In genomic region chr19:50835785-50836542, GRCh38 we compare ENCODE assay signal across 8 cellular contexts. TPM values are rescaled to one million over a fixed set of nuclear protein-coding genes. Genes with fewer than 3 reads are reported as not detected.
A peak's percentile ranks its signal among the peaks of the same experiment; 100 is the strongest.
DNase-seq lines count a peak whose midpoint lies in the region; ATAC-seq, FAIRE-seq and TF ChIP-seq lines count a peak whose summit lies in the region.

No MANE protein-coding gene starts in this region.

- no peaks in the 10 kb centered on the region for H3K79me2 ChIP-seq in hepatocyte

- peak; percentile 81 for ATAC-seq in GM21360 (IDR thresholded peaks at IDR 0.05; ENCODE audit: unreplicated experiment)

- no peaks in the 10 kb centered on the region for H3K36me3 ChIP-seq in hepatocyte (replicated peaks; ENCODE audit: insufficient read depth, low read depth)

- H4K20me1 ChIP-seq in hepatocyte (ENCODE audit: insufficient read depth, poor library complexity, severe bottlenecking), result no peaks in the 10 kb centered on the region

- peak overlapping the region; percentile 90 for H2AFZ ChIP-seq in hepatocyte

- H3K9me2 ChIP-seq in hepatocyte (replicated peaks; ENCODE audit: insufficient read depth), result no peaks in the 10 kb centered on the region

- TF ChIP-seq EP300 in Ishikawa (IDR thresholded peaks at IDR 0.05; ENCODE audit: borderline replicate concordance), result no peak

- peaks cover 3% of the 10 kb centered on the region for H3K27me3 ChIP-seq in hepatocyte

- H3K9me3 ChIP-seq in hepatocyte (ENCODE audit: low read depth), result no peaks in the 10 kb centered on the region

- peaks cover 6% of the 10 kb centered on the region for H3K4me1 ChIP-seq in hepatocyte (ENCODE audit: insufficient read depth)

- peak overlapping the region; percentile 96 for H3K4me2 ChIP-seq in hepatocyte

- no peak for FAIRE-seq in RCC 7860 (lab: Jason Lieb, UNC)

- 6% methylated on average over 42 of the region's 67 CpGs for WGBS in hepatocyte (ENCODE audit: low lambda C conversion rate, missing lambda C conversion rate)

- TF ChIP-seq RAD21 in Ishikawa (IDR thresholded peaks at IDR 0.05; ENCODE audit: low read depth), result no peak

- TF ChIP-seq CTCF in hepatocyte (IDR thresholded peaks at IDR 0.05; ENCODE audit: poor library complexity), result no peak

- H3K27ac ChIP-seq in hepatocyte, result peak overlapping the region; percentile 46

- DNase-seq in COLO829 (ENCODE audit: low spot score) (peak; percentile 67), SW480 (ENCODE audit: low spot score) (peak; percentile 86), amniotic epithelial cell (ENCODE audit: low read depth) (peak; percentile 33), hepatocyte (ENCODE audit: low spot score) (peak; percentile 91), renal cortical epithelial cell (ENCODE audit: low read depth) (peak; percentile 13), RCC 7860 (ENCODE audit: low spot score) (no peak)

- H3K4me3 ChIP-seq in hepatocyte, result peak overlapping the region; percentile 58

TF ChIP-seq in Ishikawa, 13 proteins besides CTCF, POLR2A, EP300 and RAD21:
- TF ChIP-seq CEBPB (IDR thresholded peaks at IDR 0.05) (no peak), TAF1 (IDR thresholded peaks at IDR 0.05; ENCODE audit: low read depth) (no peak; the same call in 1 of the 2 replicates), NFIC (IDR thresholded peaks at IDR 0.05) (no peak), ZBTB7A (IDR thresholded peaks at IDR 0.05; ENCODE audit: low read depth) (no peak), MAX (IDR thresholded peaks at IDR 0.05) (peak; percentile 72), YY1 (IDR thresholded peaks at IDR 0.05; ENCODE audit: low read depth) (no peak)

RNA-seq across cellular contexts. Expression of gene KLK15, which starts 2.6 kb away (rescaled TPM):
- not detected in 2 replicates for total RNA-seq in hepatocyte
- polyA plus RNA-seq in hepatocyte, result not detected in 2 replicates
- not detected in 2 replicates for total RNA-seq in renal cortical epithelial cell

RNA-seq across cellular contexts. Expression of gene KLK1, which starts 12.4 kb away (rescaled TPM):
- 2.7 and 3.9 TPM in 2 replicates for total RNA-seq in hepatocyte
- 6.6 and 8.2 TPM in 2 replicates for polyA plus RNA-seq in hepatocyte
- not detected in 2 replicates for total RNA-seq in renal cortical epithelial cell

RNA-seq across cellular contexts. Expression of gene KLK3, which starts 18.8 kb away (rescaled TPM):
- not detected in 2 replicates for total RNA-seq in hepatocyte
- 0.60 TPM in 1 of 2 replicates, not detected in the other for polyA plus RNA-seq in hepatocyte
- total RNA-seq in renal cortical epithelial cell, result not detected in 2 replicates

RNA-seq across cellular contexts. Expression of gene KLK2, which starts 37.3 kb away (rescaled TPM):
- total RNA-seq in hepatocyte, result not detected in 2 replicates
- not detected in 2 replicates for polyA plus RNA-seq in hepatocyte
- total RNA-seq in renal cortical epithelial cell, result not detected in 2 replicates

RNA-seq across cellular contexts. Expression of gene ACP4, which starts 45.7 kb away (rescaled TPM):
- total RNA-seq in hepatocyte (not detected in 2 replicates), renal cortical epithelial cell (not detected in 2 replicates)
- not detected in 2 replicates for polyA plus RNA-seq in hepatocyte
